In the genomic region with DNA sequence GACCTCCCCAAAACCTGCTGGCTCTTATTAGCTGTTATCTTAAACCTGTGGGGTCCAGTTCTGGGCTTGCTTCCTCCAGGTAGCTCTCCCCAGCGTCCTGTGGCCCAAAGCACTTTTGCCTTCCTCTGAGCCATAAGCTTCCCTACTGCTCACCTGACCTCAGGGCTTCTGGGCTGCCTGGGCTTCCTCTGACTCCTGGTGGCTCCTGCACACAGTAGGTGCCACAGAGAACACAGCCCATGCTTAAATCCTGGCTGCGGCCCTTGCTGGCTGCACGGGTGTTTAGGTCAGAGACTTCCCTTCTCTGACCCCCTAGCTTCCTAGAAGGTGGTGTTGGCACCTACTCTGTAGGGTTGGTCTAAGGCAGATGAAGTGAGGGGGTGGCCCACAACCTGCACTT, we compare ENCODE assay signal across 11 cellular contexts. TPM values are rescaled to one million over a fixed set of nuclear protein-coding genes. Genes with fewer than 3 reads are reported as not detected.
DNase-seq lines count a peak whose midpoint lies in the region; ATAC-seq and TF ChIP-seq lines count a peak whose summit lies in the region.
"Had no signal": no experiment of that assay in that cellular context is flagged by ENCODE, and none has a peak within 500 bp of the region (broad histone marks: within the 10 kb centered on the region; RNA-seq: fewer than 3 reads in every experiment).

No MANE protein-coding gene starts in this region.

- in situ Hi-C loops in transverse colon (cut with MboI; ENCODE audit: low pct_ligation_motif_present in 1 of 4, low pct_unique_long_range_greater_than_20kb in 1 of 4, low sequenced_read_pairs in 3 of 4): no loop called here

- H3K4me1 ChIP-seq in transverse colon: peaks cover 39 to 92% (median 61%) of the 10 kb centered on the region in 4 donors

- no peaks in the 10 kb centered on the region for H3K9me3 Mint-ChIP-seq in activated T-cell treated with anti-CD3 and anti-CD28 coated beads, Interleukin-2, amount 50 U/mL, for 72 hours
- H3K9me3 Mint-ChIP-seq in dendritic cell treated with granulocyte-macrophage colony-stimulating factor and Interleukin-4, amounts not matched to agents 40 ng/mL and 50 ng/mL, for 4 days: no peaks in the 10 kb centered on the region
- no peaks in the 10 kb centered on the region for H3K9me3 Mint-ChIP-seq in naive B cell

- 86% methylated on average over 3 of the region's 3 CpGs; no CpG with 5 or more reads in 1 of the 2 donors for WGBS in transverse colon (ENCODE audit: low coverage in 1 of 2), 2 donors

- H3K4me1 Mint-ChIP-seq in activated T-cell treated with anti-CD3 and anti-CD28 coated beads, Interleukin-2, amount 50 U/mL, for 72 hours (ENCODE audit: low read depth): peaks cover 54% of the 10 kb centered on the region
- peaks cover 81% of the 10 kb centered on the region for H3K4me1 Mint-ChIP-seq in dendritic cell treated with granulocyte-macrophage colony-stimulating factor and Interleukin-4, amounts not matched to agents 40 ng/mL and 50 ng/mL, for 4 days (ENCODE audit: low read depth)
- peaks cover 38 to 47% (median 38%) of the 10 kb centered on the region in 3 donors for H3K4me1 Mint-ChIP-seq in naive B cell

- H3K36me3 ChIP-seq in transverse colon: no peaks in the 10 kb centered on the region

- no peak for TF ChIP-seq EP300 in transverse colon (IDR thresholded peaks at IDR 0.05; ENCODE audit: low read depth)

- no peaks in the 10 kb centered on the region for H3K27me3 ChIP-seq in transverse colon

- H3K27me3 Mint-ChIP-seq in activated T-cell treated with anti-CD3 and anti-CD28 coated beads, Interleukin-2, amount 50 U/mL, for 72 hours (ENCODE audit: low read depth): no peaks in the 10 kb centered on the region
- H3K27me3 Mint-ChIP-seq in dendritic cell treated with granulocyte-macrophage colony-stimulating factor and Interleukin-4, amounts not matched to agents 40 ng/mL and 50 ng/mL, for 4 days: no peaks in the 10 kb centered on the region
- no peaks in the 10 kb centered on the region for H3K27me3 Mint-ChIP-seq in naive B cell

- no peak for DNase-seq in activated T-cell treated with anti-CD3 and anti-CD28 coated beads, Interleukin-2, amount 50 U/mL, for 72 hours
- no peak for DNase-seq in activated T-cell treated with anti-CD3 and anti-CD28 coated beads, Interleukin-2, amount 50 U/mL, for 48 hours
- DNase-seq in naive B cell (no peak), transverse colon (no peak), LoVo (ENCODE audit: low spot score) (no peak), HCEC 1CT (no peak), GM10248 (ENCODE audit: extremely low spot score) (no peak)
- DNase-seq: activated effector memory CD4-positive, alpha-beta T cell treated with anti-CD3 and anti-CD28 coated beads, Interleukin-2, amount 50 U/mL, for 16 hours; erythroblast; SW 1271 had no signal

- no peak overlapping the region for H3K27ac Mint-ChIP-seq in activated T-cell treated with anti-CD3 and anti-CD28 coated beads, Interleukin-2, amount 50 U/mL, for 72 hours
- peak overlapping the region; percentile 99 for H3K27ac Mint-ChIP-seq in dendritic cell treated with granulocyte-macrophage colony-stimulating factor and Interleukin-4, amounts not matched to agents 40 ng/mL and 50 ng/mL, for 4 days
- peak overlapping the region in 2 of 6 donors; percentile 88 to 98 for H3K27ac Mint-ChIP-seq in naive B cell

- CTCF ChIA-PET in GM10248 (lab: Yijun Ruan, JAX): interaction anchor here (1.2 to 20.8 kb wide), 4 partner anchors 10 to 29 kb away, joined by 4 to 473 read pairs (median 10); no protein-coding TSS in a partner anchor

- TF ChIP-seq CTCF in transverse colon (IDR thresholded peaks at IDR 0.05) (no peak), GM10248 (IDR thresholded peaks at IDR 0.05; ENCODE audit: control extremely low read depth, extremely low read depth, low read depth, missing control alignments) (no peak)

- H3K9me3 ChIP-seq in transverse colon: no peaks in the 10 kb centered on the region

- H3K36me3 Mint-ChIP-seq in activated T-cell treated with anti-CD3 and anti-CD28 coated beads, Interleukin-2, amount 50 U/mL, for 72 hours (ENCODE audit: insufficient read depth in 2 of 2): no peaks in the 10 kb centered on the region
- H3K36me3 Mint-ChIP-seq in dendritic cell treated with granulocyte-macrophage colony-stimulating factor and Interleukin-4, amounts not matched to agents 40 ng/mL and 50 ng/mL, for 4 days (ENCODE audit: low read depth): peaks cover 59% of the 10 kb centered on the region
- H3K36me3 Mint-ChIP-seq in naive B cell: no peaks in the 10 kb centered on the region

- no peak for TF ChIP-seq POLR2A in transverse colon (IDR thresholded peaks at IDR 0.05)

- POLR2A ChIA-PET in GM10248 (lab: Yijun Ruan, JAX): interaction anchor here (1.7 to 1.8 kb wide), 2 partner anchors 15 to 29 kb away, joined by 7 to 8 read pairs; no protein-coding TSS in a partner anchor

- ATAC-seq in activated T-cell treated with anti-CD3 and anti-CD28 coated beads, Interleukin-2, amount 50 U/mL, for 72 hours (replicated peaks in 1 of 2): no peak
- ATAC-seq in naive B cell (ENCODE audit: low read depth in 2 of 2): no peak

- peak overlapping the region; percentile 89 to 94 (median 93) for H3K27ac ChIP-seq in transverse colon

- H3K4me3 ChIP-seq in transverse colon: peak overlapping the region in 1 of 4 donors; percentile 80

- peak overlapping the region; percentile 38 to 42 for H3K4me3 Mint-ChIP-seq in activated T-cell treated with anti-CD3 and anti-CD28 coated beads, Interleukin-2, amount 50 U/mL, for 72 hours
- peak overlapping the region; percentile 82 for H3K4me3 Mint-ChIP-seq in dendritic cell treated with granulocyte-macrophage colony-stimulating factor and Interleukin-4, amounts not matched to agents 40 ng/mL and 50 ng/mL, for 4 days
- H3K4me3 Mint-ChIP-seq in naive B cell: peak overlapping the region in 5 of 8 donors; percentile 9 to 91 (median 45)

- intact Hi-C loops in dendritic cell treated with granulocyte-macrophage colony-stimulating factor and Interleukin-4, amounts not matched to agents 40 ng/mL and 50 ng/mL, for 4 days (cut with micrococcal nuclease): no loop called here
- intact Hi-C loops in transverse colon (cut with DNase I; ENCODE audit: low total_unique reads): no loop called here

RNA-seq across cellular contexts. Expression of a gene that starts 2.5 kb away (rescaled TPM):
- total RNA-seq in activated T-cell treated with anti-CD3 and anti-CD28 coated beads, Interleukin-2, amount 50 U/mL, for 72 hours: 10 to 100 TPM; 50.7 to 78.2 TPM
- polyA plus RNA-seq in naive B cell (ENCODE audit: low read depth in 6 of 6): 10 to 100 TPM in 2 of 6 donors, 1 to 10 TPM in 4; 5.5 to 17.5 (median 8.7) TPM
- 100 to 1,000 TPM in 1 of 4 donors, 10 to 100 TPM in 3; 50.5 to 233 (median 58.2) TPM for total RNA-seq in transverse colon

RNA-seq across cellular contexts. Expression of a gene that starts 45.1 kb away (rescaled TPM):
- total RNA-seq in activated T-cell treated with anti-CD3 and anti-CD28 coated beads, Interleukin-2, amount 50 U/mL, for 72 hours: 1 to 10 TPM in 1 of 2 donors, under 1 TPM in 1; 0.86 to 2.0 TPM
- polyA plus RNA-seq in naive B cell (ENCODE audit: low read depth in 6 of 6): 1 to 10 TPM in 5 of 6 donors, under 1 TPM in 1; 0.96 to 4.0 (median 2.4) TPM
- 10 to 100 TPM in 3 of 4 donors, 1 to 10 TPM in 1; 4.1 to 15.7 (median 11.8) TPM for total RNA-seq in transverse colon

RNA-seq across cellular contexts. Expression of a gene that starts 56.8 kb away (rescaled TPM):
- total RNA-seq in activated T-cell treated with anti-CD3 and anti-CD28 coated beads, Interleukin-2, amount 50 U/mL, for 72 hours: 1 to 10 TPM; 1.6 to 3.6 TPM
- polyA plus RNA-seq in naive B cell (ENCODE audit: low read depth in 6 of 6): under 1 TPM in 1 of 6 donors, not detected in 5; 0.11 TPM
- 1 to 10 TPM in 1 of 4 donors, under 1 TPM in 2, not detected in 1; 0.27 to 8.6 (median 0.48) TPM for total RNA-seq in transverse colon
